8 cellular contexts compared by ENCODE assay signal in the genomic region with DNA sequence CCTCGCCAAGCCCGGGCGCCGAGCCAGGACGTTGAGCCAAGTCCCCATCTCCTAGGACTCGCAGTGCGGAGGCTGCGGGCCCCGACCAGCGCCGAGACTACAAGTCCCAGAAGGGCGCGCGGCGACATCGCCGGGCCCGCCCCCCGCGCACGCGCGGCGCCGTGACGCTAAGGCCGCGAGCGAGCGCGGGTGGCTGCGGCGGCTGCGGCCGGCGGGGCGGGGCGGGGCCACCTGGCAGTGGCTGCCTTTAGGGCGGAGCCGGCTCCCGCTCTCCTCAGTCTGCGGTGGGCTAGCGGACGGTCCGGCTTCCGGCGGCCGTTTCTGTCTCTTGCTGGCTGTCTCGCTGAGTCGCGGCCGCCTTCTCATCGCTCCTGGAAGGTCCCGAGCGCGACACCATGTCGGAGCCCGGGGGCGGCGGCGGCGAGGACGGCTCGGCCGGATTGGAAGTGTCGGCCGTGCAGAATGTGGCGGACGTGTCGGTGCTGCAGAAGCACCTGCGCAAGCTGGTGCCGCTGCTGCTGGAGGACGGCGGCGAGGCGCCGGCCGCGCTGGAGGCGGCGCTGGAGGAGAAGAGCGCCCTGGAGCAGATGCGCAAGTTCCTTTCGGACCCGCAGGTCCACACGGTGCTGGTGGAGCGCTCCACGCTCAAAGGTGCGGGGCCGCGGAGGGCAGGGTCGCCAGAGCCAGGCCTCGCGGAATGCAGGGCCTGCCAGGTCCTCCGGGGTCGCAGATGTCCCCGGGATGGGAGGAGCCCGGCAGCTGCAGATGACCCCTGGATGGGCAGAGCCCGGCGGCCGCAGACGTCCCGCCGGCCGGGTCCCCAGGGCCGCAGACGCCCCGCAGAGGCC. TPM values are rescaled to one million over a fixed set of nuclear protein-coding genes. Genes with fewer than 3 reads are reported as not detected.
A peak's percentile ranks its signal among the peaks of the same experiment; 100 is the strongest.
DNase-seq lines count a peak whose midpoint lies in the region; ATAC-seq and TF ChIP-seq lines count a peak whose summit lies in the region.

A gene (plus strand): TSS at position 277 of the 848 bp plus-strand sequence. CDS start 119 bp downstream, at position 396.

- ATAC-seq in HG02610 (IDR thresholded peaks at IDR 0.05; ENCODE audit: unreplicated experiment): peak; percentile 88
- ATAC-seq in SK-N-SH treated with all-trans-retinoic acid at 6 μM for 48 hours: peak; percentile 72

- TF ChIP-seq CTCF in subcutaneous adipose tissue (IDR thresholded peaks at IDR 0.05; ENCODE audit: low read depth): no peak

- H3K4me3 ChIP-seq in GM08714 (ENCODE audit: low read length): peak within 1 kb of the TSS; percentile 96

- DNase-seq in NCI-H1105 (lab: John Stamatoyannopoulos, UW) (peak; percentile 98), germinal center (ENCODE audit: low spot score) (peak; percentile 93), non-pigmented ciliary epithelial cell (ENCODE audit: low read depth) (peak; percentile 50)
- DNase-seq in activated naive CD4-positive, alpha-beta T cell treated with anti-CD3 and anti-CD28 coated beads, Interleukin-2, amount 50 U/mL, for 16 hours: peak; percentile 90

TF ChIP-seq in SK-N-SH treated with all-trans-retinoic acid at 6 μM for 48 hours, 23 proteins besides CTCF, POLR2A, EP300 and RAD21:
- TF ChIP-seq ZNF565 (CRISPR knock-in tag; conservative IDR thresholded peaks at IDR 0.05; ENCODE audit: low read depth) (no peak), CSDC2 (CRISPR knock-in tag; IDR thresholded peaks at IDR 0.05) (no peak), OSR1 (CRISPR knock-in tag; IDR thresholded peaks at IDR 0.05) (no peak), PPARA (CRISPR knock-in tag; IDR thresholded peaks at IDR 0.05; ENCODE audit: borderline replicate concordance) (no peak), ZFP3 (CRISPR knock-in tag; IDR thresholded peaks at IDR 0.05) (no peak), ISL1 (CRISPR knock-in tag; IDR thresholded peaks at IDR 0.05) (no peak), SNAI2 (CRISPR knock-in tag; IDR thresholded peaks at IDR 0.05) (no peak), ZFP30 (CRISPR knock-in tag; IDR thresholded peaks at IDR 0.05) (no peak), ZNF70 (CRISPR knock-in tag; IDR thresholded peaks at IDR 0.05) (no peak), TOX (CRISPR knock-in tag; IDR thresholded peaks at IDR 0.05; ENCODE audit: borderline replicate concordance) (no peak), ESRRG (CRISPR knock-in tag; IDR thresholded peaks at IDR 0.05) (no peak), ARNTL (CRISPR knock-in tag; IDR thresholded peaks at IDR 0.05; ENCODE audit: borderline replicate concordance, low read depth) (no peak), ZC3H10 (CRISPR knock-in tag; IDR thresholded peaks at IDR 0.05) (no peak), ZNF8 (CRISPR knock-in tag; IDR thresholded peaks at IDR 0.05) (no peak), TCF4 (CRISPR knock-in tag; IDR thresholded peaks at IDR 0.05; ENCODE audit: borderline replicate concordance) (no peak)
- TF ChIP-seq, protein P1, sequence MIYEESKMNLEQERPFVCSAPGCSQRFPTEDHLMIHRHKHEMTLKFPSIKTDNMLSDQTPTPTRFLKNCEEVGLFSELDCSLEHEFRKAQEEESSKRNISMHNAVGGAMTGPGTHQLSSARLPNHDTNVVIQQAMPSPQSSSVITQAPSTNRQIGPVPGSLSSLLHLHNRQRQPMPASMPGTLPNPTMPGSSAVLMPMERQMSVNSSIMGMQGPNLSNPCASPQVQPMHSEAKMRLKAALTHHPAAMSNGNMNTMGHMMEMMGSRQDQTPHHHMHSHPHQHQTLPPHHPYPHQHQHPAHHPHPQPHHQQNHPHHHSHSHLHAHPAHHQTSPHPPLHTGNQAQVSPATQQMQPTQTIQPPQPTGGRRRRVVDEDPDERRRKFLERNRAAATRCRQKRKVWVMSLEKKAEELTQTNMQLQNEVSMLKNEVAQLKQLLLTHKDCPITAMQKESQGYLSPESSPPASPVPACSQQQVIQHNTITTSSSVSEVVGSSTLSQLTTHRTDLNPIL (CRISPR knock-in tag; IDR thresholded peaks at IDR 0.05; ENCODE audit: low read depth): no peak
- TF ChIP-seq, protein P2, sequence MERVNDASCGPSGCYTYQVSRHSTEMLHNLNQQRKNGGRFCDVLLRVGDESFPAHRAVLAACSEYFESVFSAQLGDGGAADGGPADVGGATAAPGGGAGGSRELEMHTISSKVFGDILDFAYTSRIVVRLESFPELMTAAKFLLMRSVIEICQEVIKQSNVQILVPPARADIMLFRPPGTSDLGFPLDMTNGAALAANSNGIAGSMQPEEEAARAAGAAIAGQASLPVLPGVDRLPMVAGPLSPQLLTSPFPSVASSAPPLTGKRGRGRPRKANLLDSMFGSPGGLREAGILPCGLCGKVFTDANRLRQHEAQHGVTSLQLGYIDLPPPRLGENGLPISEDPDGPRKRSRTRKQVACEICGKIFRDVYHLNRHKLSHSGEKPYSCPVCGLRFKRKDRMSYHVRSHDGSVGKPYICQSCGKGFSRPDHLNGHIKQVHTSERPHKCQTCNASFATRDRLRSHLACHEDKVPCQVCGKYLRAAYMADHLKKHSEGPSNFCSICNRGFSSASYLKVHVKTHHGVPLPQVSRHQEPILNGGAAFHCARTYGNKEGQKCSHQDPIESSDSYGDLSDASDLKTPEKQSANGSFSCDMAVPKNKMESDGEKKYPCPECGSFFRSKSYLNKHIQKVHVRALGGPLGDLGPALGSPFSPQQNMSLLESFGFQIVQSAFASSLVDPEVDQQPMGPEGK (CRISPR knock-in tag; IDR thresholded peaks at IDR 0.05; ENCODE audit: borderline replicate concordance): no peak
- TF ChIP-seq, protein P3, sequence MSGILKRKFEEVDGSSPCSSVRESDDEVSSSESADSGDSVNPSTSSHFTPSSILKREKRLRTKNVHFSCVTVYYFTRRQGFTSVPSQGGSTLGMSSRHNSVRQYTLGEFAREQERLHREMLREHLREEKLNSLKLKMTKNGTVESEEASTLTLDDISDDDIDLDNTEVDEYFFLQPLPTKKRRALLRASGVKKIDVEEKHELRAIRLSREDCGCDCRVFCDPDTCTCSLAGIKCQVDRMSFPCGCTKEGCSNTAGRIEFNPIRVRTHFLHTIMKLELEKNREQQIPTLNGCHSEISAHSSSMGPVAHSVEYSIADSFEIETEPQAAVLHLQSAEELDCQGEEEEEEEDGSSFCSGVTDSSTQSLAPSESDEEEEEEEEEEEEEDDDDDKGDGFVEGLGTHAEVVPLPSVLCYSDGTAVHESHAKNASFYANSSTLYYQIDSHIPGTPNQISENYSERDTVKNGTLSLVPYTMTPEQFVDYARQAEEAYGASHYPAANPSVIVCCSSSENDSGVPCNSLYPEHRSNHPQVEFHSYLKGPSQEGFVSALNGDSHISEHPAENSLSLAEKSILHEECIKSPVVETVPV (CRISPR knock-in tag; IDR thresholded peaks at IDR 0.05): no peak

RNA-seq across cellular contexts. Expression of the gene that starts here (rescaled TPM):
- total RNA-seq in subcutaneous adipose tissue: 100 to 1,000 TPM; 338 to 524 (median 432) TPM

Comparison
In these comparisons a context has a peak if more than half of its experiments do, and no peak if none do; other contexts are left out.
1. Peak in every context shown above with its lines: DNase-seq, ATAC-seq and H3K4me3 ChIP-seq.